Comparison of ENCODE assay signal across 9 cellular contexts in genomic region chr13:32426981-32427851, GRCh38. TPM values are rescaled to one million over a fixed set of nuclear protein-coding genes. Genes with fewer than 3 reads are reported as not detected.
DNase-seq lines count a peak whose midpoint lies in the region; ATAC-seq lines count a peak whose summit lies in the region.
"Had no signal": no experiment of that assay in that cellular context is flagged by ENCODE, and none has a peak within 500 bp of the region (broad histone marks: within the 10 kb centered on the region; RNA-seq: fewer than 3 reads in every experiment).

No MANE protein-coding gene starts in this region.

- H3K27ac ChIP-seq in mesendoderm (ENCODE audit: low read depth, low read length), result no peak overlapping the region
- H3K27ac ChIP-seq: epithelial cell of prostate had no signal

- H3K4me3 ChIP-seq in GM08714 (ENCODE audit: low read length) (peak overlapping the region; percentile 72), mesendoderm (ENCODE audit: low read length) (peak overlapping the region; percentile 62)

- peaks cover 2% of the 10 kb centered on the region for H3K79me2 ChIP-seq in mesendoderm (ENCODE audit: control insufficient read depth, insufficient read depth, low read length)

- no peak overlapping the region for H4K5ac ChIP-seq in mesendoderm (ENCODE audit: low read length)

- peak overlapping the region; percentile 64 for H3K9ac ChIP-seq in mesendoderm (ENCODE audit: low read length)

- peak overlapping the region; percentile 30 for H2BK120ac ChIP-seq in mesendoderm (ENCODE audit: low read depth, low read length)

- H2BK5ac ChIP-seq in mesendoderm (ENCODE audit: low read length), result no peak overlapping the region

- H4K8ac ChIP-seq in mesendoderm (ENCODE audit: low read depth, low read length), result no peak overlapping the region

- no peaks in the 10 kb centered on the region for H3K79me1 ChIP-seq in mesendoderm (ENCODE audit: low read length)

- peak overlapping the region; percentile 76 for H3K56ac ChIP-seq in mesendoderm (ENCODE audit: low read length)

- no peaks in the 10 kb centered on the region for H3K4me1 ChIP-seq in mesendoderm (ENCODE audit: control insufficient read depth, low read depth, low read length)

- no CpG with 5 or more reads among the region's 90 CpGs for WGBS in mesendoderm (ENCODE audit: extremely low coverage, insufficient coverage, low lambda C conversion rate)

- no peak overlapping the region for H3K23ac ChIP-seq in mesendoderm (ENCODE audit: low read length)

- peak; percentile 79 for DNase-seq in NAMALWA (ENCODE audit: low spot score)
- DNase-seq in activated CD4-positive, alpha-beta T cell treated with anti-CD3 and anti-CD28 coated beads, Interleukin-2, amount 50 U/mL, for 4 hours, result peak; percentile 47 to 51
- peak; percentile 72 for DNase-seq in ecto neural progenitor cell (ENCODE audit: low spot score)
- peak; percentile 64 for DNase-seq in mesendoderm
- peak; percentile 52 to 54 for DNase-seq in stimulated activated CD8-positive, alpha-beta memory T cell treated with anti-CD3 and anti-CD28 coated beads, Interleukin-15, amount 100 ng/mL, for 48 hours (ENCODE audit: low read depth in 2 of 2)
- no peak for DNase-seq in NCI-H1048 (lab: John Stamatoyannopoulos, UW)

- peak; percentile 12 for ATAC-seq in GM21825 (IDR thresholded peaks at IDR 0.05; ENCODE audit: unreplicated experiment)

- H2BK15ac ChIP-seq in mesendoderm (replicated peaks; ENCODE audit: low read depth), result no peak overlapping the region

- no peaks in the 10 kb centered on the region for H3K36me3 ChIP-seq in mesendoderm (ENCODE audit: control insufficient read depth, insufficient read depth, low read length)

- no peak overlapping the region for H3K4ac ChIP-seq in mesendoderm (ENCODE audit: low read depth, low read length)

- H3K4me2 ChIP-seq in mesendoderm (ENCODE audit: low read length), result peak overlapping the region; percentile 67

- H3K27me3 ChIP-seq in mesendoderm (ENCODE audit: insufficient read depth, low read length, poor library complexity), result no peaks in the 10 kb centered on the region

- no peak overlapping the region for H2AK5ac ChIP-seq in mesendoderm (ENCODE audit: low read length)

- peak overlapping the region; percentile 35 for H3K18ac ChIP-seq in mesendoderm (ENCODE audit: low read length)

RNA-seq across cellular contexts. Expression of gene N4BP2L1, which starts 0.7 kb away (rescaled TPM):
- 1.4 TPM for polyA plus RNA-seq in mesendoderm (2013, experiment 1 of 2)
- polyA plus RNA-seq in mesendoderm (2013, experiment 2 of 2), result 1.7 TPM
